ENCODE assay signal across 21 cellular contexts in genomic region chr4:123249821-123250220, GRCh38.
"Had no signal": no experiment of that assay in that cellular context is flagged by ENCODE, and none has a peak within 500 bp of the region (broad histone marks: within the 10 kb centered on the region; RNA-seq: fewer than 3 reads in every experiment).

No MANE protein-coding gene starts in this region.

- H3K9ac ChIP-seq: neural progenitor cell had no signal

- H3K27ac ChIP-seq: brain microvascular endothelial cell, colonic mucosa, hepatocyte, neural progenitor cell had no signal

- H3K4me2 ChIP-seq: hepatocyte, neural progenitor cell, smooth muscle cell had no signal

- ATAC-seq: activated CD8-positive, alpha-beta T cell treated with anti-CD3 and anti-CD28 coated beads, Interleukin-2, amount 10 ng/mL, durations not matched to agents 7 days and 5 days; activated naive CD4-positive, alpha-beta T cell treated with anti-CD3 and anti-CD28 coated beads, Interleukin-2, amount 50 U/mL, for 72 hours; naive thymus-derived CD4-positive, alpha-beta T cell; sciatic nerve; stimulated activated naive B cell treated with anti-CD40 and anti-IgM and Interleukin-4, amounts not matched to agents 10 μg/mL and 1 μg/mL and 100 μg/mL, for 72 hours; T-cell had no signal

- H3K27me3 ChIP-seq: brain microvascular endothelial cell, colonic mucosa, hepatocyte, neural progenitor cell had no signal

- H3K79me2 ChIP-seq: hepatocyte had no signal

- H3K4me3 ChIP-seq: colonic mucosa, hepatocyte, neural progenitor cell, smooth muscle cell had no signal

- DNase-seq: activated CD4-positive, alpha-beta T cell treated with anti-CD3 and anti-CD28 coated beads for 1 hour; activated CD4-positive, alpha-beta T cell treated with anti-CD3 and anti-CD28 coated beads, Interleukin-2, amount 50 U/mL, for 1 hour; activated CD8-positive, alpha-beta T cell treated with anti-CD3 and anti-CD28 coated beads, Interleukin-2, amount 10 ng/mL, durations not matched to agents 7 days and 5 days; activated gamma-delta T cell treated with Interleukin-2 at 50 U/mL for 16 hours; aorta; brain microvascular endothelial cell; colonic mucosa; foreskin fibroblast; immature natural killer cell; mesenchymal stem cell; naive thymus-derived CD4-positive, alpha-beta T cell; posterior cingulate gyrus; stimulated activated CD4-positive, alpha-beta T cell treated with anti-CD3 and anti-CD28 coated beads, Interleukin-15, amount 100 ng/mL, for 24 hours; stimulated activated CD8-positive, alpha-beta memory T cell treated with anti-CD3 and anti-CD28 coated beads, Interleukin-4, amount 100 ng/mL, for 48 hours; stimulated activated naive B cell treated with anti-CD40 and anti-IgM and Interleukin-4, amounts not matched to agents 10 μg/mL and 1 μg/mL and 100 μg/mL, for 72 hours; T-cell had no signal

- H3K9me3 ChIP-seq: colonic mucosa had no signal

- H2AFZ ChIP-seq: hepatocyte, neural progenitor cell had no signal

- H3K4me1 ChIP-seq: colonic mucosa had no signal

- H3K36me3 ChIP-seq: brain microvascular endothelial cell, colonic mucosa, neural progenitor cell had no signal
